ENCODE assay signal across 1 cellular context in genomic region chr2:145022021-145022670, GRCh38.
TF ChIP-seq lines count a peak whose summit lies in the region.

No MANE protein-coding gene starts in this region.

TF ChIP-seq in A549, 52 proteins besides CTCF, POLR2A, EP300 and RAD21 (continued from another document):
- no peak for TF ChIP-seq KDM5A (IDR thresholded peaks at IDR 0.05)
- no peak for TF ChIP-seq RARB (CRISPR knock-in tag; IDR thresholded peaks at IDR 0.05)
- TF ChIP-seq ELK1 (IDR thresholded peaks at IDR 0.05; ENCODE audit: low read depth, low read length) = no peak
- TF ChIP-seq REST (IDR thresholded peaks at IDR 0.05) = no peak
TF ChIP-seq in A549: peak in this region for 0.
